1 cellular context compared by ENCODE assay signal in the genomic region with DNA sequence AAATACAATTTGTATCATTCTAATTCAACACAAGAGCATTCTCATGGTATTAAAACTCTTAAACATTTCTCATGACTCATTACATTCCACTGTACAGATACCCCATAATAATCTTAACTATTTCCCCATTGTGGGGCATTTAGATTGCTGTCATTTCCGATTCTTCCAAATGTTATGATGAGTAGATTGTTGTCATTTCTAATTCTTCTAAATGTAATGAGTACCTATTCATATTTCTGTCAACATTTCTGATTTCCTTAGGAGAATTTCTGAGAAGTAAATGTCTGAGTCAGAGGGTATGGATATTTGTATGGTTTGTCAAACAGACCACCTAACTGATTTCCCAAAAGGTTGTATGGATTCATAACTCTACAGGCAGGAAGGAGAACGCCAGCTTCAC.
TF ChIP-seq lines count a peak whose summit lies in the region.

No MANE protein-coding gene starts in this region.

TF ChIP-seq in IMR-90, 13 proteins besides CTCF, POLR2A, EP300 and RAD21:
- TF ChIP-seq, protein P1, sequence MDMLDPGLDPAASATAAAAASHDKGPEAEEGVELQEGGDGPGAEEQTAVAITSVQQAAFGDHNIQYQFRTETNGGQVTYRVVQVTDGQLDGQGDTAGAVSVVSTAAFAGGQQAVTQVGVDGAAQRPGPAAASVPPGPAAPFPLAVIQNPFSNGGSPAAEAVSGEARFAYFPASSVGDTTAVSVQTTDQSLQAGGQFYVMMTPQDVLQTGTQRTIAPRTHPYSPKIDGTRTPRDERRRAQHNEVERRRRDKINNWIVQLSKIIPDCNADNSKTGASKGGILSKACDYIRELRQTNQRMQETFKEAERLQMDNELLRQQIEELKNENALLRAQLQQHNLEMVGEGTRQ (IDR thresholded peaks at IDR 0.05; ENCODE audit: low read depth, low read length), result no peak
- TF ChIP-seq CEBPB (IDR thresholded peaks at IDR 0.05; ENCODE audit: low read depth, low read length), result peak; percentile 33; the same call in 1 of the 2 replicates
